11 cellular contexts compared by ENCODE assay signal in the genomic region with DNA sequence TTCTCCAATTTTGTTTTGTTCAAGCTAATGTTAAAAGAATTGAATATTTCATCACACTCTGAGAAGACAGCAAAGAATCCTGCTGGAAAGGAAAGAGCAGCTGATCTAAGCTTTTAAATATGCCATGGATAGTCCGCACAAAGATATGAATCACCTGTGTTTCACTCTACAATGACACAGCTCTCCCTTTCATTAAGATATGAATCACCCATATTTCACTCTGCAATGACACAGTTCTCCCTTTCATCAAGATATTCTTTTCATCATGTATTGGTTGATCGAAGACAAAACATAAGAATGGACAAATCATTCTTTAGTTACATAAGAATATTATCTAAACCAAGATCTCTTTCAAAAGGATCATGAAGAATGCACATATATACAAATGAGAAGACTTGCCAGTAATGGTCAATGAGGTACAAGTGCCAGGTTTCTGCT.
DNase-seq lines count a peak whose midpoint lies in the region; ATAC-seq, FAIRE-seq and TF ChIP-seq lines count a peak whose summit lies in the region.
"Had no signal": no experiment of that assay in that cellular context is flagged by ENCODE, and none has a peak within 500 bp of the region (broad histone marks: within the 10 kb centered on the region; RNA-seq: fewer than 3 reads in every experiment).

No MANE protein-coding gene starts in this region.

- no peak overlapping the region for H2AFZ ChIP-seq in HepG2 (ENCODE audit: low read length)

- in situ Hi-C loops in HepG2 (cut with HindIII; ENCODE audit: extremely low pct_ligation_motif_present, low pct_unique_long_range_greater_than_20kb) (no loop called here), gastrocnemius medialis (cut with MboI; ENCODE audit: low sequenced_read_pairs in 4 of 4) (no loop called here)

- H3K4me1 ChIP-seq in HepG2 (ENCODE audit: insufficient read depth, low read length) = no peaks in the 10 kb centered on the region
- no peaks in the 10 kb centered on the region for H3K4me1 ChIP-seq in right lobe of liver
- H3K4me1 ChIP-seq in gastrocnemius medialis = no peaks in the 10 kb centered on the region
- H3K4me1 ChIP-seq: stomach had no signal

- H3K79me2 ChIP-seq in HepG2 (ENCODE audit: insufficient read depth, low read length) = no peaks in the 10 kb centered on the region

- CTCF ChIA-PET in HepG2 (lab: Yijun Ruan, JAX; ENCODE audit: low intra/inter-chr PET ratio, low total read pairs) = no interaction called here

- TF ChIP-seq RAD21 in HepG2 (CRISPR knock-in tag; IDR thresholded peaks at IDR 0.05) = no peak

- H3K27ac ChIP-seq in HepG2 (ENCODE audit: extremely low read length, insufficient read depth, low read length) (no peak overlapping the region), right lobe of liver (no peak overlapping the region), gastrocnemius medialis (no peak overlapping the region)
- H3K27ac ChIP-seq: stomach had no signal

- FAIRE-seq in HepG2 (lab: Jason Lieb, UNC) = no peak
- no peak for FAIRE-seq in urothelium cell line (lab: Jason Lieb, UNC)

- intact Hi-C loops in HepG2 (cut with micrococcal nuclease; ENCODE audit: unreplicated experiment) (no loop called here), right lobe of liver (cut with DNase I) (no loop called here), gastrocnemius medialis (cut with DNase I; ENCODE audit: low total_unique reads) (no loop called here)

- POLR2A ChIA-PET in HepG2 (lab: Yijun Ruan, JAX) = no interaction called here

- H3K27me3 ChIP-seq in HepG2 (ENCODE audit: control insufficient read depth in 1 of 2, insufficient read depth in 2 of 2, low read length in 2 of 2) (no peaks in the 10 kb centered on the region), right lobe of liver (no peaks in the 10 kb centered on the region), gastrocnemius medialis (no peaks in the 10 kb centered on the region)
- H3K27me3 ChIP-seq: stomach had no signal

- peak; percentile 33 for DNase-seq in HepG2 (ENCODE audit: low spot score)
- DNase-seq in right lobe of liver = no peak
- DNase-seq in SW 1271 (lab: John Stamatoyannopoulos, UW) = peak; percentile 92 to 98
- peak; percentile 68 for DNase-seq in fibroblast of pulmonary artery (ENCODE audit: low read depth)
- DNase-seq in urothelium cell line (ENCODE audit: low spot score) = peak; percentile 68
- DNase-seq in gastrocnemius medialis = no peak
- no peak for DNase-seq in NCI-H1417 treated with DMSO at 0.1 percent for 48 hours (lab: John Stamatoyannopoulos, UW)
- DNase-seq in NOMO-1 treated with DMSO at 0.1 percent for 48 hours (lab: John Stamatoyannopoulos, UW; ENCODE audit: unreplicated experiment) = no peak
- DNase-seq: activated CD8-positive, alpha-beta memory T cell treated with anti-CD3 and anti-CD28 coated beads for 24 hours; NCI-H2171; stomach had no signal

- TF ChIP-seq EP300 in HepG2 (IDR thresholded peaks at IDR 0.05; ENCODE audit: low read depth in 2 of 2, low read length in 2 of 2) (no peak), HepG2 (CRISPR knock-in tag; IDR thresholded peaks at IDR 0.05; ENCODE audit: borderline replicate concordance) (no peak)

- H3K4me2 ChIP-seq in HepG2 (ENCODE audit: low read depth, low read length) = no peak overlapping the region

- ATAC-seq in HepG2 = no peak
- no peak for ATAC-seq in right lobe of liver
- ATAC-seq in gastrocnemius medialis = no peak

- no peaks in the 10 kb centered on the region for H4K20me1 ChIP-seq in HepG2 (ENCODE audit: insufficient read depth, low read length)

- TF ChIP-seq CTCF in HepG2 (CRISPR knock-in tag; IDR thresholded peaks at IDR 0.05) (no peak), right lobe of liver (IDR thresholded peaks at IDR 0.05) (no peak), fibroblast of pulmonary artery (IDR thresholded peaks at IDR 0.05; ENCODE audit: low read length, missing control alignments) (no peak), gastrocnemius medialis (IDR thresholded peaks at IDR 0.05 in 4 of 5, conservative IDR thresholded peaks at IDR 0.05 in 1 of 5) (no peak)

- H3K9me3 ChIP-seq in HepG2 (ENCODE audit: low read length) = no peaks in the 10 kb centered on the region
- H3K9me3 ChIP-seq in right lobe of liver = no peaks in the 10 kb centered on the region
- H3K9me3 ChIP-seq in gastrocnemius medialis = no peaks in the 10 kb centered on the region
- H3K9me3 ChIP-seq: stomach had no signal

- H3K36me3 ChIP-seq in HepG2 (replicated peaks in 1 of 2; ENCODE audit: control insufficient read depth in 1 of 2, insufficient read depth in 2 of 2, low read length in 2 of 2) (no peaks in the 10 kb centered on the region), right lobe of liver (no peaks in the 10 kb centered on the region), gastrocnemius medialis (no peaks in the 10 kb centered on the region)
- H3K36me3 ChIP-seq: stomach had no signal

- no peak overlapping the region for H3K9ac ChIP-seq in HepG2 (ENCODE audit: insufficient read depth, low read depth, low read length)

- TF ChIP-seq POLR2A in HepG2 (IDR thresholded peaks at IDR 0.05; ENCODE audit: insufficient read depth in 1 of 2, low read depth in 2 of 2, low read length in 2 of 2) (no peak), right lobe of liver (IDR thresholded peaks at IDR 0.05) (no peak), gastrocnemius medialis (IDR thresholded peaks at IDR 0.05) (no peak)

- 86% methylated on average over 2 of the region's 2 CpGs for WGBS in HepG2 (ENCODE audit: low lambda C conversion rate)
- 80% methylated on average over 2 of the region's 2 CpGs for WGBS in right lobe of liver (ENCODE audit: insufficient coverage, low coverage, low lambda C conversion rate, missing lambda C conversion rate)

- no TSS peak for BruUV-seq in HepG2 (replicated peaks; lab: Mats Ljungman, UMichigan)

- H3K4me3 ChIP-seq in HepG2 (replicated peaks in 1 of 3; ENCODE audit: insufficient read depth in 1 of 3, low read depth in 2 of 3, low read length in 3 of 3) = no peak overlapping the region
- no peak overlapping the region for H3K4me3 ChIP-seq in right lobe of liver
- no peak overlapping the region for H3K4me3 ChIP-seq in fibroblast of pulmonary artery (replicated peaks; ENCODE audit: low read depth, low read length)
- no peak overlapping the region for H3K4me3 ChIP-seq in gastrocnemius medialis
- H3K4me3 ChIP-seq: stomach had no signal

TF ChIP-seq in HepG2, 621 proteins besides CTCF, POLR2A, EP300 and RAD21:
- TF ChIP-seq ZNF235 (CRISPR knock-in tag; IDR thresholded peaks at IDR 0.05; ENCODE audit: borderline replicate concordance) (no peak), TRIM24 (CRISPR knock-in tag; IDR thresholded peaks at IDR 0.05) (no peak), SALL1 (CRISPR knock-in tag; IDR thresholded peaks at IDR 0.05) (no peak), SMAD3 (CRISPR knock-in tag; IDR thresholded peaks at IDR 0.05) (no peak)
- TF ChIP-seq, protein P1, sequence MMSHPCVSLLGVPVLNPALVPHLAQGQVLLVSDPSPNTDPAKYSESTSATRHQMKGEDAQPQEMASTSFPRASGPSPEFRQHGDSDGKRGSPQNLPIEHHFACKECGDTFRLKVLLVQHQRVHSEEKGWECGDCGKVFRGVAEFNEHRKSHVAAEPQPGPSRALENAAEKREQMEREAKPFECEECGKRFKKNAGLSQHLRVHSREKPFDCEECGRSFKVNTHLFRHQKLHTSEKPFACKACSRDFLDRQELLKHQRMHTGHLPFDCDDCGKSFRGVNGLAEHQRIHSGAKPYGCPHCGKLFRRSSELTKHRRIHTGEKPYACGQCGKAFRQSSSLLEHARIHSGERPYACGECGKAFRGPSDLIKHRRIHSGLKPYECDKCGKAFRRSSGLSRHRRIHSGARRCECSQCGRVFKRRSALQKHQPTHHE (CRISPR knock-in tag; IDR thresholded peaks at IDR 0.05; ENCODE audit: borderline replicate concordance) = no peak
- TF ChIP-seq, protein P2, sequence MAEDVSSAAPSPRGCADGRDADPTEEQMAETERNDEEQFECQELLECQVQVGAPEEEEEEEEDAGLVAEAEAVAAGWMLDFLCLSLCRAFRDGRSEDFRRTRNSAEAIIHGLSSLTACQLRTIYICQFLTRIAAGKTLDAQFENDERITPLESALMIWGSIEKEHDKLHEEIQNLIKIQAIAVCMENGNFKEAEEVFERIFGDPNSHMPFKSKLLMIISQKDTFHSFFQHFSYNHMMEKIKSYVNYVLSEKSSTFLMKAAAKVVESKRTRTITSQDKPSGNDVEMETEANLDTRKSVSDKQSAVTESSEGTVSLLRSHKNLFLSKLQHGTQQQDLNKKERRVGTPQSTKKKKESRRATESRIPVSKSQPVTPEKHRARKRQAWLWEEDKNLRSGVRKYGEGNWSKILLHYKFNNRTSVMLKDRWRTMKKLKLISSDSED (CRISPR knock-in tag; IDR thresholded peaks at IDR 0.05) = no peak

Comparison
In these comparisons a context has a peak if more than half of its experiments do, and no peak if none do; other contexts are left out.
1. DNase-seq: peak in HepG2 (single experiment), SW 1271 (2 of 2), fibroblast of pulmonary artery (single experiment) and urothelium cell line (single experiment); none in right lobe of liver (0 of 3), gastrocnemius medialis (0 of 2), NCI-H1417 treated with DMSO at 0.1 percent for 48 hours (single experiment) and NOMO-1 treated with DMSO at 0.1 percent for 48 hours (single experiment).